ENCODE assay signal across 6 cellular contexts in genomic region chr16:30996324-30996999, GRCh38. TPM values are rescaled to one million over a fixed set of nuclear protein-coding genes. Genes with fewer than 3 reads are reported as not detected.
A peak's percentile ranks its signal among the peaks of the same experiment; 100 is the strongest.
DNase-seq lines count a peak whose midpoint lies in the region; ATAC-seq, FAIRE-seq and TF ChIP-seq lines count a peak whose summit lies in the region.

No MANE protein-coding gene starts in this region.

- H3K4me3 Mint-ChIP-seq in central memory CD8-positive, alpha-beta T cell = peak overlapping the region; percentile 75
- H3K4me3 Mint-ChIP-seq in osteocyte (ENCODE audit: unreplicated experiment) = peak overlapping the region; percentile 73

- TF ChIP-seq CTCF in osteocyte (IDR thresholded peaks at IDR 0.05) = no peak

- POLR2A ChIA-PET in HEK293T (lab: Yijun Ruan, JAX) = interaction anchor here (0.7 to 1.0 kb wide), 2 partner anchors 16 to 77 kb away, joined by 4 to 6 read pairs; partner anchors contain the start of genes ZNF646 and ZNF668

- no peaks in the 10 kb centered on the region for H3K27me3 Mint-ChIP-seq in central memory CD8-positive, alpha-beta T cell
- H3K27me3 Mint-ChIP-seq in osteocyte (ENCODE audit: unreplicated experiment) = no peaks in the 10 kb centered on the region

- H3K9me3 Mint-ChIP-seq in central memory CD8-positive, alpha-beta T cell = no peaks in the 10 kb centered on the region
- no peaks in the 10 kb centered on the region for H3K9me3 Mint-ChIP-seq in osteocyte (ENCODE audit: unreplicated experiment)

- peaks cover 4% of the 10 kb centered on the region for H3K4me1 Mint-ChIP-seq in central memory CD8-positive, alpha-beta T cell
- peaks cover 27% of the 10 kb centered on the region for H3K4me1 Mint-ChIP-seq in osteocyte (ENCODE audit: unreplicated experiment)

- ATAC-seq in HG02759 (IDR thresholded peaks at IDR 0.05; ENCODE audit: unreplicated experiment) = peak; percentile 4
- ATAC-seq in central memory CD8-positive, alpha-beta T cell (replicated peaks; ENCODE audit: extremely low read depth, poor library complexity, severe bottlenecking) = no peak

- H3K27ac Mint-ChIP-seq in central memory CD8-positive, alpha-beta T cell (ENCODE audit: low read depth) = peak overlapping the region; percentile 44
- peak overlapping the region; percentile 31 for H3K27ac Mint-ChIP-seq in osteocyte (ENCODE audit: unreplicated experiment)

- CTCF ChIA-PET in HEK293T (lab: Yijun Ruan, JAX) = interaction anchor here (0.9 to 1.7 kb wide), 2 partner anchors 12 to 55 kb away, joined by 3 to 6 read pairs; partner anchors contain the start of gene HSD3B7

- peaks cover 3% of the 10 kb centered on the region for H3K36me3 Mint-ChIP-seq in central memory CD8-positive, alpha-beta T cell (ENCODE audit: insufficient read depth)
- no peaks in the 10 kb centered on the region for H3K36me3 Mint-ChIP-seq in osteocyte (ENCODE audit: unreplicated experiment)

- no peak for DNase-seq in central memory CD8-positive, alpha-beta T cell (ENCODE audit: low spot score in 2 of 2)
- DNase-seq in osteocyte (ENCODE audit: extremely low spot score, unreplicated experiment) (no peak), amygdala (lab: John Stamatoyannopoulos, UW) (no peak), GM12891 (ENCODE audit: insufficient read length, low spot score) (no peak), HEK293T (ENCODE audit: extremely low spot score) (no peak)

- TF ChIP-seq POLR2A in GM12891 (IDR thresholded peaks at IDR 0.05; ENCODE audit: low read depth, low read length) = no peak

- FAIRE-seq in GM12891 (lab: Jason Lieb, UNC) = no peak

TF ChIP-seq in GM12891, 5 proteins besides CTCF, POLR2A, EP300 and RAD21:
- no peak for TF ChIP-seq PAX5 (IDR thresholded peaks at IDR 0.05; ENCODE audit: insufficient read depth, low read length, severe bottlenecking)
- TF ChIP-seq POU2F2 (IDR thresholded peaks at IDR 0.05; ENCODE audit: low read depth, low read length) = no peak
- no peak for TF ChIP-seq POLR2AphosphoS5 (IDR thresholded peaks at IDR 0.05; ENCODE audit: low read depth, low read length)
- TF ChIP-seq SPI1 (IDR thresholded peaks at IDR 0.05; ENCODE audit: low read depth, low read length) = no peak
- TF ChIP-seq TAF1 (IDR thresholded peaks at IDR 0.05; ENCODE audit: low read depth, low read length) = no peak
TF ChIP-seq in GM12891: peak in this region for 0.

TF ChIP-seq in HEK293T, 16 proteins besides CTCF, POLR2A, EP300 and RAD21:
- TF ChIP-seq SUZ12 (IDR thresholded peaks at IDR 0.05) (no peak), FOXA1 (IDR thresholded peaks at IDR 0.05) (no peak), L3MBTL2 (conservative IDR thresholded peaks at IDR 0.05) (no peak), FOXK2 (IDR thresholded peaks at IDR 0.05) (no peak), CTBP1 (IDR thresholded peaks at IDR 0.05; ENCODE audit: borderline replicate concordance) (no peak), ARNT (IDR thresholded peaks at IDR 0.05) (no peak), LEF1 (IDR thresholded peaks at IDR 0.05; ENCODE audit: borderline replicate concordance) (no peak)

RNA-seq across cellular contexts. Expression of gene HSD3B7, which starts 11.5 kb away (rescaled TPM):
- 7.5 and 7.6 TPM in 2 replicates for total RNA-seq in osteocyte
- 0.27 TPM for polyA plus RNA-seq in GM12891 (2012; ENCODE audit: low read depth, missing spikeins)

RNA-seq across cellular contexts. Expression of gene STX1B, which starts 14.0 kb away (rescaled TPM):
- 1.8 and 4.5 TPM in 2 replicates for total RNA-seq in osteocyte
- 0.76 TPM for polyA plus RNA-seq in GM12891 (2012; ENCODE audit: low read depth, missing spikeins)

RNA-seq across cellular contexts. Expression of gene STX4, which starts 36.9 kb away (rescaled TPM):
- total RNA-seq in osteocyte = 51.8 and 53.4 TPM in 2 replicates
- polyA plus RNA-seq in GM12891 (2012; ENCODE audit: low read depth, missing spikeins) = 33.7 TPM

RNA-seq across cellular contexts. Expression of gene SETD1A, which starts 38.9 kb away (rescaled TPM):
- 20.1 and 22.6 TPM in 2 replicates for total RNA-seq in osteocyte
- 10.9 TPM for polyA plus RNA-seq in GM12891 (2012; ENCODE audit: low read depth, missing spikeins)

RNA-seq across cellular contexts. Expression of gene ORAI3, which starts 47.6 kb away (rescaled TPM):
- 25.2 and 30.0 TPM in 2 replicates for total RNA-seq in osteocyte
- polyA plus RNA-seq in GM12891 (2012; ENCODE audit: low read depth, missing spikeins) = 18.0 TPM
